Comparison of ENCODE assay signal across 1 cellular context in the genomic region with DNA sequence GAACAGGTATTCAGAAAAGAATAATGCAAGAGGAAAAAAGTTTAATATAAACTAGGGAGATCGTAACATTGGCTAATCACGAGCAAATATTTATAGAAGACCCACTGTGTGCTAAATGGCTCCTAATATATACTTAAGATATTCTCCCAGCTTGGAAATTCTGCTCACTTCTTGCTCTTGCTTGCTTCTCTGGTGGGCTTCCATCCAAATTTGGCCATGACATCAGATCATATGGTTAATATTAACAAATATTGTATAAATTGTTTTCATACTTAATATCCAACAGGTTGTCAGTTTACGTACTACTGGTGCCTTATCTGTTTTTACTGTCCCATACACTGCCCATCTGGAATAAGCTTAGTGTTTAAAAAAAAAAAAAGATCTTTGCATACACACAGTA.
TF ChIP-seq lines count a peak whose summit lies in the region.

No MANE protein-coding gene starts in this region.

TF ChIP-seq in H1, 55 proteins besides CTCF, POLR2A, EP300 and RAD21:
- TF ChIP-seq ZNF274 (IDR thresholded peaks at IDR 0.05; ENCODE audit: borderline replicate concordance, extremely low read depth, low read length) (no peak), SIX5 (IDR thresholded peaks at IDR 0.05; ENCODE audit: low read depth, low read length) (no peak), RXRA (IDR thresholded peaks at IDR 0.05; ENCODE audit: insufficient read depth, low read depth, low read length) (no peak), CTBP2 (IDR thresholded peaks at IDR 0.05; ENCODE audit: borderline replicate concordance, insufficient read depth, insufficient read length, low read length) (no peak), SIRT6 (IDR thresholded peaks at IDR 0.05; ENCODE audit: low read length) (no peak), CBX8 (IDR thresholded peaks at IDR 0.05; ENCODE audit: borderline replicate concordance, low read depth, low read length) (no peak), POU5F1 (IDR thresholded peaks at IDR 0.05; ENCODE audit: low read depth, low read length) (no peak), BCL11A (IDR thresholded peaks at IDR 0.05; ENCODE audit: low read depth in 2 of 2, low read length in 2 of 2) (no peak), TEAD4 (IDR thresholded peaks at IDR 0.05; ENCODE audit: low read depth, low read length) (no peak), SP2 (IDR thresholded peaks at IDR 0.05; ENCODE audit: low read length) (no peak), RBBP5 (IDR thresholded peaks at IDR 0.05; ENCODE audit: borderline replicate concordance, low read depth, low read length) (no peak), KDM1A (IDR thresholded peaks at IDR 0.05; ENCODE audit: borderline replicate concordance, low read length) (no peak), HDAC6 (IDR thresholded peaks at IDR 0.05; ENCODE audit: low read depth, low read length) (no peak), JUN (IDR thresholded peaks at IDR 0.05; ENCODE audit: low read depth, low read length) (no peak), CREB1 (IDR thresholded peaks at IDR 0.05) (no peak)
- TF ChIP-seq, protein P1, sequence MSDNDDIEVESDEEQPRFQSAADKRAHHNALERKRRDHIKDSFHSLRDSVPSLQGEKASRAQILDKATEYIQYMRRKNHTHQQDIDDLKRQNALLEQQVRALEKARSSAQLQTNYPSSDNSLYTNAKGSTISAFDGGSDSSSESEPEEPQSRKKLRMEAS (IDR thresholded peaks at IDR 0.05): no peak
